Comparison of ENCODE assay signal across 9 cellular contexts in genomic region chr15:58477228-58477627, GRCh38. TPM values are rescaled to one million over a fixed set of nuclear protein-coding genes. Genes with fewer than 3 reads are reported as not detected.
A peak's percentile ranks its signal among the peaks of the same experiment; 100 is the strongest.
DNase-seq lines count a peak whose midpoint lies in the region; ATAC-seq lines count a peak whose summit lies in the region.
"Had no signal": no experiment of that assay in that cellular context is flagged by ENCODE, and none has a peak within 500 bp of the region (broad histone marks: within the 10 kb centered on the region; RNA-seq: fewer than 3 reads in every experiment).

No MANE protein-coding gene starts in this region.

- peaks cover 7% of the 10 kb centered on the region for H3K36me3 Mint-ChIP-seq in activated CD4-positive, alpha-beta T cell treated with anti-CD3 and anti-CD28 coated beads, Interleukin-2, amount 10 ng/mL, durations not matched to agents 24 days and 14 days (ENCODE audit: low read depth)
- peaks cover 5% of the 10 kb centered on the region for H3K36me3 Mint-ChIP-seq in effector memory CD8-positive, alpha-beta T cell (ENCODE audit: insufficient read depth)
- H3K36me3 Mint-ChIP-seq in stimulated activated naive CD8-positive, alpha-beta T cell treated with anti-CD3 and anti-CD28 coated beads, Interleukin-15, Interleukin-2, amounts not matched to agents 100 ng/mL and 50 ng/mL, for 24 hours (ENCODE audit: low read depth), result peaks cover 6% of the 10 kb centered on the region

- H3K4me1 Mint-ChIP-seq in activated CD4-positive, alpha-beta T cell treated with anti-CD3 and anti-CD28 coated beads, Interleukin-2, amount 10 ng/mL, durations not matched to agents 24 days and 14 days, result peaks cover 54% of the 10 kb centered on the region
- H3K4me1 Mint-ChIP-seq in effector memory CD8-positive, alpha-beta T cell (ENCODE audit: low read depth in 2 of 2), result peaks cover 54 to 55% of the 10 kb centered on the region in 2 donors
- peaks cover 57% of the 10 kb centered on the region for H3K4me1 Mint-ChIP-seq in stimulated activated naive CD8-positive, alpha-beta T cell treated with anti-CD3 and anti-CD28 coated beads, Interleukin-15, Interleukin-2, amounts not matched to agents 100 ng/mL and 50 ng/mL, for 24 hours (ENCODE audit: low read depth)

- peaks cover 11% of the 10 kb centered on the region for H3K9me3 Mint-ChIP-seq in activated CD4-positive, alpha-beta T cell treated with anti-CD3 and anti-CD28 coated beads, Interleukin-2, amount 10 ng/mL, durations not matched to agents 24 days and 14 days
- no peaks in the 10 kb centered on the region for H3K9me3 Mint-ChIP-seq in effector memory CD8-positive, alpha-beta T cell
- no peaks in the 10 kb centered on the region for H3K9me3 Mint-ChIP-seq in stimulated activated naive CD8-positive, alpha-beta T cell treated with anti-CD3 and anti-CD28 coated beads, Interleukin-15, Interleukin-2, amounts not matched to agents 100 ng/mL and 50 ng/mL, for 24 hours

- intact Hi-C loops in activated CD4-positive, alpha-beta T cell treated with anti-CD3 and anti-CD28 coated beads, Interleukin-2, amount 10 ng/mL, durations not matched to agents 24 days and 14 days (cut with micrococcal nuclease), result loop anchor here (10.0 kb wide), 1 partner anchor 118 kb away; no protein-coding TSS in a partner anchor

- ATAC-seq in effector memory CD8-positive, alpha-beta T cell (replicated peaks), result no peak

- peak; percentile 67 for DNase-seq in activated CD4-positive, alpha-beta T cell treated with anti-CD3 and anti-CD28 coated beads, Interleukin-2, amount 10 ng/mL, durations not matched to agents 24 days and 14 days
- no peak for DNase-seq in activated CD4-positive, alpha-beta T cell treated with anti-CD3 and anti-CD28 coated beads, Interleukin-2, amount 50 U/mL, for 1 hour
- DNase-seq in NOMO-1 treated with dmso at 0.1 percent for 144 hours (lab: John Stamatoyannopoulos, UW; ENCODE audit: unreplicated experiment) (peak; percentile 59), NCI-H146 treated with DMSO at 0.1 percent for 48 hours (lab: John Stamatoyannopoulos, UW; ENCODE audit: unreplicated experiment) (no peak), A172 (ENCODE audit: low spot score) (no peak)
- DNase-seq in effector memory CD8-positive, alpha-beta T cell, result no peak
- no peak for DNase-seq in effector CD4-positive, alpha-beta T cell

- H3K27me3 Mint-ChIP-seq in activated CD4-positive, alpha-beta T cell treated with anti-CD3 and anti-CD28 coated beads, Interleukin-2, amount 10 ng/mL, durations not matched to agents 24 days and 14 days, result no peaks in the 10 kb centered on the region
- H3K27me3 Mint-ChIP-seq in effector memory CD8-positive, alpha-beta T cell, result no peaks in the 10 kb centered on the region
- H3K27me3 Mint-ChIP-seq in stimulated activated naive CD8-positive, alpha-beta T cell treated with anti-CD3 and anti-CD28 coated beads, Interleukin-15, Interleukin-2, amounts not matched to agents 100 ng/mL and 50 ng/mL, for 24 hours, result no peaks in the 10 kb centered on the region

- peak overlapping the region; percentile 6 for H3K4me3 Mint-ChIP-seq in activated CD4-positive, alpha-beta T cell treated with anti-CD3 and anti-CD28 coated beads, Interleukin-2, amount 10 ng/mL, durations not matched to agents 24 days and 14 days
- peak overlapping the region in 1 of 2 donors; percentile 32 for H3K4me3 Mint-ChIP-seq in effector memory CD8-positive, alpha-beta T cell
- H3K4me3 Mint-ChIP-seq in stimulated activated naive CD8-positive, alpha-beta T cell treated with anti-CD3 and anti-CD28 coated beads, Interleukin-15, Interleukin-2, amounts not matched to agents 100 ng/mL and 50 ng/mL, for 24 hours, result peak overlapping the region; percentile 36

- peak overlapping the region; percentile 80 for H3K27ac Mint-ChIP-seq in activated CD4-positive, alpha-beta T cell treated with anti-CD3 and anti-CD28 coated beads, Interleukin-2, amount 10 ng/mL, durations not matched to agents 24 days and 14 days
- H3K27ac Mint-ChIP-seq in effector memory CD8-positive, alpha-beta T cell, result peak overlapping the region; percentile 81 to 90
- peak overlapping the region; percentile 94 for H3K27ac Mint-ChIP-seq in stimulated activated naive CD8-positive, alpha-beta T cell treated with anti-CD3 and anti-CD28 coated beads, Interleukin-15, Interleukin-2, amounts not matched to agents 100 ng/mL and 50 ng/mL, for 24 hours

RNA-seq across cellular contexts. Expression of gene LIPC, which starts 45.4 kb away (rescaled TPM):
- total RNA-seq in activated CD4-positive, alpha-beta T cell treated with anti-CD3 and anti-CD28 coated beads, Interleukin-2, amount 10 ng/mL, durations not matched to agents 24 days and 14 days, result 0.80 and 0.93 TPM in 2 replicates
- 0.55 TPM in 1 of 2 replicates, not detected in the other for total RNA-seq in A172 (2014; rRNA removed; shearing (Covaris generic))
- total RNA-seq: temporal lobe had no signal

Comparison
In these comparisons a context has a peak if more than half of its experiments do, and no peak if none do; other contexts are left out.
1. DNase-seq: peak in activated CD4-positive, alpha-beta T cell treated with anti-CD3 and anti-CD28 coated beads, Interleukin-2, amount 10 ng/mL, durations not matched to agents 24 days and 14 days (single experiment) and NOMO-1 treated with dmso at 0.1 percent for 144 hours (single experiment); none in activated CD4-positive, alpha-beta T cell treated with anti-CD3 and anti-CD28 coated beads, Interleukin-2, amount 50 U/mL, for 1 hour (single experiment), effector memory CD8-positive, alpha-beta T cell (0 of 3), effector CD4-positive, alpha-beta T cell (single experiment), NCI-H146 treated with DMSO at 0.1 percent for 48 hours (single experiment) and A172 (single experiment).
2. Peak in every context shown above with its lines, with median percentiles within 50 percentile points of each other: H3K27ac Mint-ChIP-seq.